Comparison of ENCODE assay signal across 8 cellular contexts in genomic region chr10:101570764-101571572, GRCh38. TPM values are rescaled to one million over a fixed set of nuclear protein-coding genes. Genes with fewer than 3 reads are reported as not detected.
A peak's percentile ranks its signal among the peaks of the same experiment; 100 is the strongest.
DNase-seq lines count a peak whose midpoint lies in the region; ATAC-seq, FAIRE-seq and TF ChIP-seq lines count a peak whose summit lies in the region.

No MANE protein-coding gene starts in this region.

- TF ChIP-seq POLR2A in A549 (IDR thresholded peaks at IDR 0.05; ENCODE audit: low read length) = peak; percentile 3; the same call in 1 of the 2 replicates
- TF ChIP-seq POLR2A in H54 (IDR thresholded peaks at IDR 0.05; ENCODE audit: low read depth, low read length) = no peak

- H3K27me3 ChIP-seq in iPS-18a (ENCODE audit: control insufficient read depth, insufficient read depth, low read length) = peaks cover 70% of the 10 kb centered on the region
- H3K27me3 ChIP-seq in stomach smooth muscle (ENCODE audit: control insufficient read depth in 1 of 2, insufficient read depth in 2 of 2, low read length in 2 of 2) = peaks cover 41% of the 10 kb centered on the region in 2 donors

- H3K4me1 ChIP-seq in A549 (peaks cover 10% of the 10 kb centered on the region; the same call in 2 of the 3 replicates), iPS-18a (ENCODE audit: control insufficient read depth, low read depth, low read length) (no peaks in the 10 kb centered on the region), stomach smooth muscle (ENCODE audit: control insufficient read depth, insufficient read depth, low read length) (peaks cover 18% of the 10 kb centered on the region)

- 60% methylated on average over 14 of the region's 22 CpGs for WGBS in A549 (ENCODE audit: missing lambda C conversion rate)

- peaks cover 10% of the 10 kb centered on the region for H3K4me1 Mint-ChIP-seq in activated naive CD8-positive, alpha-beta T cell treated with anti-CD3 and anti-CD28 coated beads for 36 hours

- no peak for TF ChIP-seq RAD21 in A549 (conservative IDR thresholded peaks at IDR 0.05 in 1 of 2, IDR thresholded peaks at IDR 0.05 in 1 of 2)

- H3K27ac Mint-ChIP-seq in activated naive CD8-positive, alpha-beta T cell treated with anti-CD3 and anti-CD28 coated beads for 36 hours = no peak overlapping the region

- no peaks in the 10 kb centered on the region for H3K9me3 Mint-ChIP-seq in activated naive CD8-positive, alpha-beta T cell treated with anti-CD3 and anti-CD28 coated beads for 36 hours

- H3K4me3 ChIP-seq in A549 (peak overlapping the region; percentile 63), iPS-18a (ENCODE audit: low read length) (peak overlapping the region; percentile 72), stomach smooth muscle (ENCODE audit: low read length in 2 of 2) (peak overlapping the region; percentile 40 to 69)

- peak overlapping the region; percentile 41 for H3K4me3 Mint-ChIP-seq in activated naive CD8-positive, alpha-beta T cell treated with anti-CD3 and anti-CD28 coated beads for 36 hours

- peak overlapping the region; percentile 81 to 92 for H3K27ac ChIP-seq in A549
- no peak overlapping the region for H3K27ac ChIP-seq in iPS-18a (ENCODE audit: low read length)
- no peak overlapping the region for H3K27ac ChIP-seq in stomach smooth muscle (ENCODE audit: low read length)

- POLR2A ChIA-PET in A549 (lab: Yijun Ruan, JAX) = interaction anchor here (0.7 to 1.6 kb wide), 3 partner anchors 16 to 357 kb away, joined by 3 to 9 read pairs (median 7); no protein-coding TSS in a partner anchor

- H3K36me3 Mint-ChIP-seq in activated naive CD8-positive, alpha-beta T cell treated with anti-CD3 and anti-CD28 coated beads for 36 hours = no peaks in the 10 kb centered on the region

- TF ChIP-seq CTCF in A549 (IDR thresholded peaks at IDR 0.05) = no peak

- DNase-seq in A549 (ENCODE audit: low read depth in 1 of 2, low spot score in 1 of 2) (no peak), H54 (ENCODE audit: insufficient read length, low spot score) (peak; percentile 69), middle frontal gyrus (ENCODE audit: extremely low spot score, low spot score) (no peak)
- DNase-seq in activated naive CD8-positive, alpha-beta T cell treated with anti-CD3 and anti-CD28 coated beads for 36 hours = no peak

- TF ChIP-seq EP300 in A549 (IDR thresholded peaks at IDR 0.05) = no peak

- H3K36me3 ChIP-seq in iPS-18a (ENCODE audit: control insufficient read depth, low read depth, low read length) = no peaks in the 10 kb centered on the region
- no peaks in the 10 kb centered on the region for H3K36me3 ChIP-seq in stomach smooth muscle (ENCODE audit: control insufficient read depth in 2 of 2, insufficient read depth in 2 of 2, low read length in 2 of 2)

- H3K4me2 ChIP-seq in A549 = peak overlapping the region; percentile 95

- peaks cover 45% of the 10 kb centered on the region for H3K27me3 Mint-ChIP-seq in activated naive CD8-positive, alpha-beta T cell treated with anti-CD3 and anti-CD28 coated beads for 36 hours

- FAIRE-seq in A549 (lab: Jason Lieb, UNC) = no peak
- no peak for FAIRE-seq in H54 (lab: Jason Lieb, UNC)

- no peak overlapping the region for H3K9ac ChIP-seq in iPS-18a (ENCODE audit: low read length)
- peak overlapping the region; percentile 28 to 64 for H3K9ac ChIP-seq in stomach smooth muscle (ENCODE audit: low read length in 2 of 2)

- peak; percentile 35 to 44; a peak in 5 of 6 replicates for ATAC-seq in A549
- no peak for ATAC-seq in HG03565 (IDR thresholded peaks at IDR 0.05; ENCODE audit: unreplicated experiment)
- ATAC-seq in HG03025 (IDR thresholded peaks at IDR 0.05; ENCODE audit: low FRiP score, unreplicated experiment) = no peak

- H3K9me3 ChIP-seq in A549 (peaks cover 13% of the 10 kb centered on the region; the same call in 2 of the 3 replicates), iPS-18a (ENCODE audit: control insufficient read depth, low read depth, low read length) (no peaks in the 10 kb centered on the region), stomach smooth muscle (ENCODE audit: control insufficient read depth in 2 of 2, low read length in 2 of 2) (peaks cover 5 to 10% of the 10 kb centered on the region in 2 donors)

- CTCF ChIA-PET in A549 (lab: Yijun Ruan, JAX) = interaction anchor here (0.6 to 6.6 kb wide), 37 partner anchors 8 to 602 kb away, joined by 3 to 136 read pairs (median 4); partner anchors contain the start of genes DPCD and POLL

TF ChIP-seq in A549, 52 proteins besides CTCF, POLR2A, EP300 and RAD21:
- TF ChIP-seq EHMT2 (IDR thresholded peaks at IDR 0.05; ENCODE audit: low read depth) (no peak), NR3C1 (IDR thresholded peaks at IDR 0.05) (no peak), CBX8 (IDR thresholded peaks at IDR 0.05) (no peak), HEYL (CRISPR knock-in tag; IDR thresholded peaks at IDR 0.05) (no peak), CHD4 (IDR thresholded peaks at IDR 0.05; ENCODE audit: borderline replicate concordance) (no peak), HOXB13 (CRISPR knock-in tag; IDR thresholded peaks at IDR 0.05; ENCODE audit: low read depth) (no peak), MAZ (IDR thresholded peaks at IDR 0.05; ENCODE audit: borderline replicate concordance, low read depth, low read length) (no peak), SREBF2 (IDR thresholded peaks at IDR 0.05) (no peak), CHD2 (IDR thresholded peaks at IDR 0.05; ENCODE audit: low read length, partially characterized antibody) (no peak)

RNA-seq across cellular contexts. Expression of gene POLL, which starts 17.1 kb away (rescaled TPM):
- 16.7 and 18.1 TPM in 2 replicates for polyA plus RNA-seq in A549 (2011; rRNA removed)
- polyA plus RNA-seq in A549 (2012; cell fraction: cytosol; rRNA removed) = 16.7 and 23.8 TPM in 2 replicates
- polyA plus RNA-seq in A549 (2012; cell fraction: nucleus; rRNA removed) = 51.8 and 56.9 TPM in 2 replicates
- polyA plus RNA-seq in A549 (2017; fragmentation: RNase III; extraction: RNeasy Plus Mini Kit Qiagen cat#74134 plus additional on column Dnase treatment) = 13.0 to 13.3 TPM (median 13.3 TPM) in 3 replicates
- polyA minus RNA-seq in A549 (2011; rRNA and poly(A)+ RNA removed) = 46.5 and 49.5 TPM in 2 replicates
- 10 to 100 TPM; 27.4 to 28.6 TPM for total RNA-seq in activated naive CD8-positive, alpha-beta T cell treated with anti-CD3 and anti-CD28 coated beads for 36 hours

RNA-seq across cellular contexts. Expression of gene DPCD, which starts 17.2 kb away (rescaled TPM):
- polyA plus RNA-seq in A549 (2011; rRNA removed) = 39.7 and 40.8 TPM in 2 replicates
- polyA plus RNA-seq in A549 (2012; cell fraction: cytosol; rRNA removed) = 41.2 and 52.6 TPM in 2 replicates
- 21.0 and 30.4 TPM in 2 replicates for polyA plus RNA-seq in A549 (2012; cell fraction: nucleus; rRNA removed)
- 37.4 to 39.4 TPM (median 37.7 TPM) in 3 replicates for polyA plus RNA-seq in A549 (2017; fragmentation: RNase III; extraction: RNeasy Plus Mini Kit Qiagen cat#74134 plus additional on column Dnase treatment)
- 14.4 and 14.6 TPM in 2 replicates for polyA minus RNA-seq in A549 (2011; rRNA and poly(A)+ RNA removed)
- 10 to 100 TPM; 20.4 to 22.9 TPM for total RNA-seq in activated naive CD8-positive, alpha-beta T cell treated with anti-CD3 and anti-CD28 coated beads for 36 hours

Comparison
In these comparisons a context has a peak if more than half of its experiments do, and no peak if none do; other contexts are left out.
1. ATAC-seq: peak in A549 (2 of 2); none in HG03565 (single experiment) and HG03025 (single experiment).
2. H3K27ac ChIP-seq: peak in A549 (2 of 2); none in iPS-18a (single experiment) and stomach smooth muscle (single experiment).
3. Peak in every context shown above with its lines, with median percentiles within 50 percentile points of each other: H3K4me3 ChIP-seq.